ENCODE assay signal across 25 cellular contexts in genomic region chr16:50499254-50499653, GRCh38.
"Had no signal": no experiment of that assay in that cellular context is flagged by ENCODE, and none has a peak within 500 bp of the region (broad histone marks: within the 10 kb centered on the region; RNA-seq: fewer than 3 reads in every experiment).

No MANE protein-coding gene starts in this region.

- H3K27me3 Mint-ChIP-seq: activated naive CD8-positive, alpha-beta T cell treated with anti-CD3 and anti-CD28 coated beads for 36 hours had no signal

- H3K9me3 ChIP-seq: adrenal gland, esophagus squamous epithelium, left lung, lower lobe of right lung, mucosa of descending colon, thyroid gland had no signal

- H3K36me3 ChIP-seq: adrenal gland, brain microvascular endothelial cell, esophagus squamous epithelium, left lung, lower lobe of right lung, thyroid gland had no signal

- H3K4me1 ChIP-seq: adrenal gland, esophagus squamous epithelium, left lung, lower lobe of right lung, thyroid gland had no signal

- ATAC-seq: left lung; lower lobe of right lung; mucosa of descending colon; stimulated activated effector memory CD8-positive, alpha-beta T cell treated with anti-CD3 and anti-CD28 coated beads, Interleukin-12 subunit alpha, Interleukin-12 subunit beta, amount 100 ng/mL, for 72 hours had no signal

- H3K4me3 ChIP-seq: adrenal gland, esophagus squamous epithelium, left lung, lower lobe of right lung, mucosa of descending colon, skin epidermis, thyroid gland had no signal

- H3K27ac Mint-ChIP-seq: activated naive CD4-positive, alpha-beta T cell treated with anti-CD3 and anti-CD28 coated beads for 36 hours; activated naive CD8-positive, alpha-beta T cell treated with anti-CD3 and anti-CD28 coated beads for 36 hours; activated T-helper 1 cell treated with anti-CD3 and anti-CD28 coated beads, Interleukin-12 subunit alpha, Interleukin-12 subunit beta, Interleukin-2, Interleukin-4 antibody, amounts not matched to agents 30 ng/mL and 10 ng/mL and 1 ng/mL, durations not matched to agents 14 hours and 24 hours and 36 hours; stimulated activated effector memory CD8-positive, alpha-beta T cell treated with anti-CD3 and anti-CD28 coated beads, Interleukin-12 subunit alpha, Interleukin-12 subunit beta, amount 100 ng/mL, for 72 hours; stimulated activated naive CD8-positive, alpha-beta T cell treated with anti-CD3 and anti-CD28 coated beads, Interleukin-15, Interleukin-2, amounts not matched to agents 100 ng/mL and 50 ng/mL, for 24 hours had no signal

- H3K4me3 Mint-ChIP-seq: activated naive CD4-positive, alpha-beta T cell treated with anti-CD3 and anti-CD28 coated beads for 36 hours; activated naive CD8-positive, alpha-beta T cell treated with anti-CD3 and anti-CD28 coated beads for 36 hours; activated T-helper 1 cell treated with anti-CD3 and anti-CD28 coated beads, Interleukin-12 subunit alpha, Interleukin-12 subunit beta, Interleukin-2, Interleukin-4 antibody, amounts not matched to agents 30 ng/mL and 10 ng/mL and 1 ng/mL, durations not matched to agents 14 hours and 24 hours and 36 hours; nephron; stimulated activated effector memory CD8-positive, alpha-beta T cell treated with anti-CD3 and anti-CD28 coated beads, Interleukin-12 subunit alpha, Interleukin-12 subunit beta, amount 100 ng/mL, for 72 hours; stimulated activated naive CD8-positive, alpha-beta T cell treated with anti-CD3 and anti-CD28 coated beads, Interleukin-15, Interleukin-2, amounts not matched to agents 100 ng/mL and 50 ng/mL, for 24 hours had no signal

- H3K36me3 Mint-ChIP-seq: activated naive CD8-positive, alpha-beta T cell treated with anti-CD3 and anti-CD28 coated beads for 36 hours; stimulated activated effector memory CD8-positive, alpha-beta T cell treated with anti-CD3 and anti-CD28 coated beads, Interleukin-12 subunit alpha, Interleukin-12 subunit beta, amount 100 ng/mL, for 72 hours had no signal

- H3K4me1 Mint-ChIP-seq: activated naive CD8-positive, alpha-beta T cell treated with anti-CD3 and anti-CD28 coated beads for 36 hours; stimulated activated effector memory CD8-positive, alpha-beta T cell treated with anti-CD3 and anti-CD28 coated beads, Interleukin-12 subunit alpha, Interleukin-12 subunit beta, amount 100 ng/mL, for 72 hours had no signal

- DNase-seq: activated CD4-positive, alpha-beta T cell treated with anti-CD3 and anti-CD28 coated beads, Interleukin-2, amount 50 U/mL, for 1 hour; activated CD4-positive, CD25-positive, alpha-beta regulatory T cell treated with anti-CD3 and anti-CD28 coated beads, Interleukin-2, amount 50 U/mL, for 72 hours; activated effector memory CD4-positive, alpha-beta T cell treated with anti-CD3 and anti-CD28 coated beads, Interleukin-2, amount 50 U/mL, for 16 hours; activated naive CD4-positive, alpha-beta T cell treated with anti-CD3 and anti-CD28 coated beads for 36 hours; activated naive CD8-positive, alpha-beta T cell treated with anti-CD3 and anti-CD28 coated beads for 36 hours; activated T-cell treated with anti-CD3 and anti-CD28 coated beads, Interleukin-2, amount 50 U/mL, for 1 hour; brain microvascular endothelial cell; esophagus squamous epithelium; foreskin melanocyte; left lung; lower lobe of right lung; mesenchymal stem cell; mucosa of descending colon; posterior cingulate gyrus; stimulated activated CD4-positive, alpha-beta T cell treated with anti-CD3 and anti-CD28 coated beads, Interleukin-12 subunit alpha, Interleukin-12 subunit beta, amount 100 ng/mL, for 4 hours; stimulated activated CD4-positive, alpha-beta T cell treated with anti-CD3 and anti-CD28 coated beads, Interleukin-4, amount 100 ng/mL, for 1 hour; substantia nigra; T-helper 2 cell; thyroid gland had no signal

- H3K9me3 Mint-ChIP-seq: activated naive CD4-positive, alpha-beta T cell treated with anti-CD3 and anti-CD28 coated beads for 36 hours; activated naive CD8-positive, alpha-beta T cell treated with anti-CD3 and anti-CD28 coated beads for 36 hours; activated T-helper 1 cell treated with anti-CD3 and anti-CD28 coated beads, Interleukin-12 subunit alpha, Interleukin-12 subunit beta, Interleukin-2, Interleukin-4 antibody, amounts not matched to agents 30 ng/mL and 10 ng/mL and 1 ng/mL, durations not matched to agents 14 hours and 24 hours and 36 hours; nephron; stimulated activated effector memory CD8-positive, alpha-beta T cell treated with anti-CD3 and anti-CD28 coated beads, Interleukin-12 subunit alpha, Interleukin-12 subunit beta, amount 100 ng/mL, for 72 hours; stimulated activated naive CD8-positive, alpha-beta T cell treated with anti-CD3 and anti-CD28 coated beads, Interleukin-15, Interleukin-2, amounts not matched to agents 100 ng/mL and 50 ng/mL, for 24 hours had no signal

- H3K27me3 ChIP-seq: adrenal gland, brain microvascular endothelial cell, thyroid gland had no signal

- H3K27ac ChIP-seq: adrenal gland, brain microvascular endothelial cell, lower lobe of right lung, skin epidermis, thyroid gland had no signal
